In genomic region chr6:104809116-104809515, GRCh38 we compare ENCODE assay signal across 8 cellular contexts.
"Had no signal": no experiment of that assay in that cellular context is flagged by ENCODE, and none has a peak within 500 bp of the region (broad histone marks: within the 10 kb centered on the region; RNA-seq: fewer than 3 reads in every experiment).

No MANE protein-coding gene starts in this region.

- H3K27ac ChIP-seq: GM23248 had no signal

- DNase-seq: GM23248, GOT3, H7, HFFc6, IMR-90 had no signal

- FAIRE-seq: HTR-8/SVneo, K562 had no signal

- H3K9ac ChIP-seq: GM23248 had no signal

- H3K9me3 ChIP-seq: HAP-1 had no signal

- H3K4me3 ChIP-seq: GM23248, HAP-1, K562 had no signal

- H3K4me1 ChIP-seq: HAP-1 had no signal

- H2AFZ ChIP-seq: GM23248 had no signal

- H3K36me3 ChIP-seq: HAP-1 had no signal
